In genomic region chr13:102845630-102846260, GRCh38 we compare ENCODE assay signal across 8 cellular contexts. TPM values are rescaled to one million over a fixed set of nuclear protein-coding genes. Genes with fewer than 3 reads are reported as not detected.
DNase-seq lines count a peak whose midpoint lies in the region; ATAC-seq and TF ChIP-seq lines count a peak whose summit lies in the region.

ERCC5 (plus strand) TSS chr13:102846032; CDS start chr13:102846267, 235 bp downstream.

- peak; percentile 37 for TF ChIP-seq POLR2A in esophagus muscularis mucosa (IDR thresholded peaks at IDR 0.05; ENCODE audit: low read depth)

- peak within 1 kb of the TSS; percentile 73 to 88 (median 85) for H3K4me3 ChIP-seq in esophagus muscularis mucosa

- H3K9me3 ChIP-seq in KOPT-K1 (ENCODE audit: insufficient read depth, low read length, poor library complexity, severe bottlenecking), result no peaks in the 10 kb centered on the region
- no peaks in the 10 kb centered on the region for H3K9me3 ChIP-seq in esophagus muscularis mucosa

- peak in 1 of 3 experiments; percentile 26 for TF ChIP-seq CTCF in esophagus muscularis mucosa (IDR thresholded peaks at IDR 0.05)

- DNase-seq in DMS79 treated with DMSO at 0.1 percent for 48 hours (lab: John Stamatoyannopoulos, UW), result peak; percentile 98
- peak; percentile 95 for DNase-seq in RKO (ENCODE audit: low spot score)
- peak; percentile 90 for DNase-seq in activated T-helper 1 cell treated with Interleukin-2 at 50 U/mL for 16 hours (ENCODE audit: low read depth)
- DNase-seq in esophagus muscularis mucosa (ENCODE audit: extremely low spot score), result peak; percentile 99
- DNase-seq in myocyte (ENCODE audit: low read depth), result peak; percentile 98
- DNase-seq in stimulated activated CD8-positive, alpha-beta memory T cell treated with anti-CD3 and anti-CD28 coated beads, Interleukin-7, amount 100 ng/mL, for 48 hours (ENCODE audit: extremely low read depth in 1 of 2, low read depth in 1 of 2), result peak; percentile 91

- no peak for TF ChIP-seq EP300 in esophagus muscularis mucosa (IDR thresholded peaks at IDR 0.05)

- peaks cover 10 to 40% (median 28%) of the 10 kb centered on the region in 4 donors for H3K4me1 ChIP-seq in esophagus muscularis mucosa

- H3K27ac ChIP-seq in KOPT-K1 (ENCODE audit: low read depth, low read length, poor library complexity, severe bottlenecking) (peak within 1 kb of the TSS; percentile 90), esophagus muscularis mucosa (replicated peaks in 1 of 4) (peak within 1 kb of the TSS; percentile 92 to 96 (median 96))

- WGBS in esophagus muscularis mucosa, result under 1% methylated on average over 27 of the region's 49 CpGs

- H3K36me3 ChIP-seq in KOPT-K1 (ENCODE audit: insufficient read depth, low read length), result peaks cover 9% of the 10 kb centered on the region
- H3K36me3 ChIP-seq in esophagus muscularis mucosa, result peaks cover 0 to 7% (median 3%) of the 10 kb centered on the region in 4 donors

- no peaks in the 10 kb centered on the region for H3K27me3 ChIP-seq in esophagus muscularis mucosa

- intact Hi-C loops in esophagus muscularis mucosa (cut with DNase I), result loop anchor here (2.0 to 5.0 kb wide), 3 partner anchors 73 to 263 kb away; partner anchors contain the start of genes TEX30 and TPP2

- ATAC-seq in GM21786 (IDR thresholded peaks at IDR 0.05; ENCODE audit: unreplicated experiment), result peak; percentile 83

RNA-seq across cellular contexts. Expression of gene ERCC5, which starts in this region (rescaled TPM):
- total RNA-seq in esophagus muscularis mucosa (10 to 100 TPM; 36.1 to 61.0 (median 44.0) TPM), myocyte (63.0 and 64.9 TPM in 2 replicates)
- 28.2 TPM for polyA plus RNA-seq in myocyte (2012)

Comparison
In these comparisons a context has a peak if more than half of its experiments do, and no peak if none do; other contexts are left out.
1. Peak in every context shown above with its lines: DNase-seq, ATAC-seq, H3K4me3 ChIP-seq and H3K27ac ChIP-seq.